ENCODE assay signal across 7 cellular contexts in genomic region chrX:110053453-110053852, GRCh38.
"Had no signal": no experiment of that assay in that cellular context is flagged by ENCODE, and none has a peak within 500 bp of the region (broad histone marks: within the 10 kb centered on the region; RNA-seq: fewer than 3 reads in every experiment).

No MANE protein-coding gene starts in this region.

- FAIRE-seq: G401.6, GM12878, GM12891, GM12892, GM18507 had no signal

- H3K4me3 ChIP-seq: GM12878 had no signal

- DNase-seq: GDM1, GF-D8 had no signal

- ATAC-seq: GM12878 had no signal
